ENCODE assay signal across 9 cellular contexts in genomic region chr5:78591972-78592700, GRCh38. TPM values are rescaled to one million over a fixed set of nuclear protein-coding genes. Genes with fewer than 3 reads are reported as not detected.
A peak's percentile ranks its signal among the peaks of the same experiment; 100 is the strongest.
DNase-seq lines count a peak whose midpoint lies in the region; ATAC-seq and TF ChIP-seq lines count a peak whose summit lies in the region.
"Had no signal": no experiment of that assay in that cellular context is flagged by ENCODE, and none has a peak within 500 bp of the region (broad histone marks: within the 10 kb centered on the region; RNA-seq: fewer than 3 reads in every experiment).

No MANE protein-coding gene starts in this region.

- H4K20me1 ChIP-seq in osteoblast (ENCODE audit: insufficient read depth, low read length) = no peaks in the 10 kb centered on the region

- H3K79me2 ChIP-seq in osteoblast (ENCODE audit: insufficient read depth, low read length) = peaks cover 57% of the 10 kb centered on the region

- intact Hi-C loops in upper lobe of right lung (cut with DNase I) = no loop called here

- H3K9me3 ChIP-seq in RWPE2 (ENCODE audit: severe bottlenecking) (no peaks in the 10 kb centered on the region), osteoblast (ENCODE audit: low read depth, low read length) (no peaks in the 10 kb centered on the region), upper lobe of right lung (no peaks in the 10 kb centered on the region)

- H3K4me3 Mint-ChIP-seq in stimulated activated effector memory CD8-positive, alpha-beta T cell treated with anti-CD3 and anti-CD28 coated beads, Interleukin-12 subunit alpha, Interleukin-12 subunit beta, amount 100 ng/mL, for 72 hours = no peak overlapping the region

- no peaks in the 10 kb centered on the region for H3K9me3 Mint-ChIP-seq in stimulated activated effector memory CD8-positive, alpha-beta T cell treated with anti-CD3 and anti-CD28 coated beads, Interleukin-12 subunit alpha, Interleukin-12 subunit beta, amount 100 ng/mL, for 72 hours

- no peak overlapping the region for H2AFZ ChIP-seq in osteoblast (ENCODE audit: low read length)

- no peak overlapping the region for H3K4me3 ChIP-seq in RWPE2 (ENCODE audit: severe bottlenecking)
- H3K4me3 ChIP-seq in osteoblast (ENCODE audit: insufficient read depth, low read length) = no peak overlapping the region
- no peak overlapping the region for H3K4me3 ChIP-seq in upper lobe of right lung

- H3K27me3 ChIP-seq in RWPE2 (ENCODE audit: insufficient read depth, poor library complexity, severe bottlenecking) = no peaks in the 10 kb centered on the region
- no peaks in the 10 kb centered on the region for H3K27me3 ChIP-seq in osteoblast (ENCODE audit: insufficient read depth, low read length)
- no peaks in the 10 kb centered on the region for H3K27me3 ChIP-seq in upper lobe of right lung

- DNase-seq in RWPE2 (ENCODE audit: low spot score) = no peak
- no peak for DNase-seq in osteoblast (ENCODE audit: insufficient read length, low spot score, missing footprints)
- DNase-seq in upper lobe of right lung = no peak
- DNase-seq in stimulated activated effector memory CD8-positive, alpha-beta T cell treated with anti-CD3 and anti-CD28 coated beads, Interleukin-12 subunit alpha, Interleukin-12 subunit beta, amount 100 ng/mL, for 72 hours (ENCODE audit: low spot score in 2 of 2) = no peak
- DNase-seq: NCI-H2171 treated with DMSO at 0.1 percent for 48 hours had no signal

- H3K4me1 Mint-ChIP-seq in stimulated activated effector memory CD8-positive, alpha-beta T cell treated with anti-CD3 and anti-CD28 coated beads, Interleukin-12 subunit alpha, Interleukin-12 subunit beta, amount 100 ng/mL, for 72 hours = no peaks in the 10 kb centered on the region

- H3K4me2 ChIP-seq in osteoblast (ENCODE audit: insufficient read depth, low read length) = peak overlapping the region; percentile 51

- H3K4me1 ChIP-seq in RWPE2 (ENCODE audit: insufficient read depth, poor library complexity, severe bottlenecking) = peaks cover 68% of the 10 kb centered on the region
- H3K4me1 ChIP-seq in osteoblast (ENCODE audit: insufficient read depth, low read length) = peaks cover 74% of the 10 kb centered on the region
- H3K4me1 ChIP-seq in upper lobe of right lung = peaks cover 30% of the 10 kb centered on the region

- H3K36me3 ChIP-seq in RWPE2 (ENCODE audit: low read depth) = peaks cover 20% of the 10 kb centered on the region
- H3K36me3 ChIP-seq in osteoblast (ENCODE audit: insufficient read depth, low read length) = no peaks in the 10 kb centered on the region
- no peaks in the 10 kb centered on the region for H3K36me3 ChIP-seq in upper lobe of right lung

- no peaks in the 10 kb centered on the region for H3K36me3 Mint-ChIP-seq in stimulated activated effector memory CD8-positive, alpha-beta T cell treated with anti-CD3 and anti-CD28 coated beads, Interleukin-12 subunit alpha, Interleukin-12 subunit beta, amount 100 ng/mL, for 72 hours

- H3K27ac ChIP-seq in RWPE2 (ENCODE audit: poor library complexity, severe bottlenecking) = peak overlapping the region; percentile 65
- peak overlapping the region; percentile 93 for H3K27ac ChIP-seq in osteoblast (ENCODE audit: low read depth, low read length)
- H3K27ac ChIP-seq in upper lobe of right lung = no peak overlapping the region

- peak; percentile 81 for ATAC-seq in GM18858 (IDR thresholded peaks at IDR 0.05; ENCODE audit: unreplicated experiment)
- ATAC-seq in HG02678 (IDR thresholded peaks at IDR 0.05; ENCODE audit: unreplicated experiment) = peak; percentile 81
- no peak for ATAC-seq in RWPE2 (ENCODE audit: low read depth)
- no peak for ATAC-seq in upper lobe of right lung
- no peak for ATAC-seq in stimulated activated effector memory CD8-positive, alpha-beta T cell treated with anti-CD3 and anti-CD28 coated beads, Interleukin-12 subunit alpha, Interleukin-12 subunit beta, amount 100 ng/mL, for 72 hours
- no peak for ATAC-seq in HG03439 (IDR thresholded peaks at IDR 0.05; ENCODE audit: unreplicated experiment)
- ATAC-seq in HG03457 (IDR thresholded peaks at IDR 0.05; ENCODE audit: unreplicated experiment) = no peak

- H3K27ac Mint-ChIP-seq in stimulated activated effector memory CD8-positive, alpha-beta T cell treated with anti-CD3 and anti-CD28 coated beads, Interleukin-12 subunit alpha, Interleukin-12 subunit beta, amount 100 ng/mL, for 72 hours = no peak overlapping the region

- TF ChIP-seq CTCF in RWPE2 (IDR thresholded peaks at IDR 0.05; ENCODE audit: poor library complexity, severe bottlenecking) (no peak), osteoblast (IDR thresholded peaks at IDR 0.05; ENCODE audit: extremely low read depth, low read depth, low read length) (no peak), upper lobe of right lung (IDR thresholded peaks at IDR 0.05) (no peak)

RNA-seq across cellular contexts. Expression of gene LHFPL2, which starts 56.4 kb away (rescaled TPM):
- total RNA-seq in osteoblast = 63.6 and 64.4 TPM in 2 replicates
- total RNA-seq in upper lobe of right lung = 41.0 TPM

Comparison
In these comparisons a context has a peak if more than half of its experiments do, and no peak if none do; other contexts are left out.
1. ATAC-seq: peak in GM18858 (single experiment) and HG02678 (single experiment); none in RWPE2 (single experiment), upper lobe of right lung (single experiment), stimulated activated effector memory CD8-positive, alpha-beta T cell treated with anti-CD3 and anti-CD28 coated beads, Interleukin-12 subunit alpha, Interleukin-12 subunit beta, amount 100 ng/mL, for 72 hours (single experiment), HG03439 (single experiment) and HG03457 (single experiment).